ENCODE assay signal across 17 cellular contexts in genomic region chr2:221264318-221264717, GRCh38.
DNase-seq lines count a peak whose midpoint lies in the region; FAIRE-seq and TF ChIP-seq lines count a peak whose summit lies in the region.
"Had no signal": no experiment of that assay in that cellular context is flagged by ENCODE, and none has a peak within 500 bp of the region (broad histone marks: within the 10 kb centered on the region; RNA-seq: fewer than 3 reads in every experiment).

No MANE protein-coding gene starts in this region.

- H3K4me3 Mint-ChIP-seq in endothelial cell (ENCODE audit: unreplicated experiment), result no peak overlapping the region

- CTCF ChIA-PET in SK-N-SH (lab: Yijun Ruan, JAX), result interaction anchor here (0.9 kb wide), 1 partner anchor 19 kb away, joined by 3 read pairs; no protein-coding TSS in a partner anchor

- H3F3A ChIP-seq in SK-N-SH (replicated peaks; ENCODE audit: insufficient read depth), result no peaks in the 10 kb centered on the region

- peak overlapping the region; percentile 70 for H3K27ac Mint-ChIP-seq in endothelial cell (ENCODE audit: unreplicated experiment)

- H3K9me2 ChIP-seq in SK-N-SH, result no peaks in the 10 kb centered on the region

- no peak for TF ChIP-seq EP300 in SK-N-SH (IDR thresholded peaks at IDR 0.05; ENCODE audit: borderline replicate concordance in 1 of 2, low read depth in 1 of 2, low read length in 1 of 2)

- H3K9me3 ChIP-seq in SK-N-SH (no peaks in the 10 kb centered on the region), adrenal gland (replicated peaks in 1 of 3) (no peaks in the 10 kb centered on the region)

- H3K36me3 ChIP-seq in SK-N-SH (replicated peaks in 1 of 2; ENCODE audit: control insufficient read depth in 1 of 2, insufficient read depth in 2 of 2, low read length in 1 of 2), result no peaks in the 10 kb centered on the region
- H3K36me3 ChIP-seq in adrenal gland (replicated peaks in 1 of 2), result no peaks in the 10 kb centered on the region

- H3K4me1 ChIP-seq in SK-N-SH (ENCODE audit: control insufficient read depth in 1 of 2, insufficient read depth in 2 of 2, low read depth in 1 of 2, low read length in 1 of 2) (no peaks in the 10 kb centered on the region; a peak in 1 of 4 replicates), adrenal gland (replicated peaks in 1 of 2) (peaks cover 0 to 2% of the 10 kb centered on the region in 2 donors)

- H3K79me2 ChIP-seq in SK-N-SH (ENCODE audit: insufficient read depth), result no peaks in the 10 kb centered on the region

- no peak overlapping the region for H2AFZ ChIP-seq in SK-N-SH (ENCODE audit: low read depth)

- peaks cover 62% of the 10 kb centered on the region for H3K4me1 Mint-ChIP-seq in endothelial cell (ENCODE audit: unreplicated experiment)

- no peak overlapping the region for H3K4me2 ChIP-seq in SK-N-SH

- no peak overlapping the region for H3K27ac ChIP-seq in SK-N-SH (ENCODE audit: low read depth in 2 of 2, low read length in 1 of 2)
- H3K27ac ChIP-seq in adrenal gland, result no peak overlapping the region

- no peaks in the 10 kb centered on the region for H3K9me3 Mint-ChIP-seq in endothelial cell (ENCODE audit: unreplicated experiment)

- H3K9ac ChIP-seq in SK-N-SH, result no peak overlapping the region

- TF ChIP-seq CTCF in SK-N-SH (IDR thresholded peaks at IDR 0.05) (peak; percentile 32), endothelial cell (IDR thresholded peaks at IDR 0.05; ENCODE audit: unreplicated experiment) (no peak), adrenal gland (IDR thresholded peaks at IDR 0.05) (no peak)

- FAIRE-seq in urothelium cell line (lab: Jason Lieb, UNC), result no peak

- H3K4me3 ChIP-seq in SK-N-SH (ENCODE audit: low read depth in 2 of 2, low read length in 1 of 2) (no peak overlapping the region), adrenal gland (no peak overlapping the region)

- no peaks in the 10 kb centered on the region for H4K20me1 ChIP-seq in SK-N-SH (ENCODE audit: insufficient read depth)

- DNase-seq in DMS 273 treated with DMSO at 0.1 percent for 48 hours (lab: John Stamatoyannopoulos, UW) (peak; percentile 6), SK-N-SH (no peak), endothelial cell (ENCODE audit: low spot score) (no peak), urothelium cell line (ENCODE audit: low spot score) (peak; percentile 7), adrenal gland (no peak), activated gamma-delta T cell treated with Interleukin-2 at 50 U/mL for 16 hours (no peak), SKM-1 treated with dmso at 0.1 percent for 144 hours (lab: John Stamatoyannopoulos, UW; ENCODE audit: unreplicated experiment) (no peak)
- DNase-seq: ACHN, AML-193, COR-L47, DMS79, NCI-H1930, NCI-H2171, NCI-H446 treated with DMSO at 0.1 percent for 48 hours, OCI-M1, RPMI8226, SIG-M5 had no signal

- 2% methylated on average over 2 of the region's 2 CpGs for WGBS in SK-N-SH (ENCODE audit: low lambda C conversion rate)
- 56 to 85% (median 75%) methylated on average over 2 of the region's 2 CpGs for WGBS in adrenal gland, 4 donors

- H3K27me3 ChIP-seq in SK-N-SH (ENCODE audit: insufficient read depth) (no peaks in the 10 kb centered on the region), adrenal gland (no peaks in the 10 kb centered on the region)

- POLR2A ChIA-PET in SK-N-SH (lab: Yijun Ruan, JAX), result no interaction called here

- no peak for TF ChIP-seq POLR2A in adrenal gland (IDR thresholded peaks at IDR 0.05)

- H3K27me3 Mint-ChIP-seq in endothelial cell (ENCODE audit: unreplicated experiment), result no peaks in the 10 kb centered on the region

- intact Hi-C loops in adrenal gland (cut with DNase I), result no loop called here

- no peaks in the 10 kb centered on the region for H3K36me3 Mint-ChIP-seq in endothelial cell (ENCODE audit: low read depth, unreplicated experiment)

- TF ChIP-seq RAD21 in SK-N-SH (IDR thresholded peaks at IDR 0.05; ENCODE audit: low read length), result no peak

TF ChIP-seq in SK-N-SH, 30 proteins besides CTCF, POLR2A, EP300 and RAD21:
- TF ChIP-seq EZH2phosphoT487 (IDR thresholded peaks at IDR 0.05; ENCODE audit: borderline replicate concordance, low read depth) (no peak), PBX3 (IDR thresholded peaks at IDR 0.05) (no peak), RCOR1 (IDR thresholded peaks at IDR 0.05; ENCODE audit: low read length) (no peak), MEF2A (IDR thresholded peaks at IDR 0.05; ENCODE audit: borderline replicate concordance, low read depth) (no peak), YY1 (IDR thresholded peaks at IDR 0.05; ENCODE audit: low read depth) (no peak), ELF1 (IDR thresholded peaks at IDR 0.05) (no peak), USF1 (IDR thresholded peaks at IDR 0.05; ENCODE audit: borderline replicate concordance, low read depth) (no peak), REST (IDR thresholded peaks at IDR 0.05; ENCODE audit: low read depth, low read length) (no peak), ZBTB33 (IDR thresholded peaks at IDR 0.05; ENCODE audit: borderline replicate concordance, low read depth) (no peak), TEAD4 (IDR thresholded peaks at IDR 0.05; ENCODE audit: borderline replicate concordance, insufficient read depth) (no peak), TCF12 (IDR thresholded peaks at IDR 0.05) (no peak)

Comparison
In these comparisons a context has a peak if more than half of its experiments do, and no peak if none do; other contexts are left out.
1. DNase-seq: peak in DMS 273 treated with DMSO at 0.1 percent for 48 hours (single experiment) and urothelium cell line (single experiment); none in SK-N-SH (single experiment), endothelial cell (single experiment), adrenal gland (0 of 7), activated gamma-delta T cell treated with Interleukin-2 at 50 U/mL for 16 hours (single experiment) and SKM-1 treated with dmso at 0.1 percent for 144 hours (single experiment).